Comparison of ENCODE assay signal across 11 cellular contexts in genomic region chr7:55504093-55504859, GRCh38.
A peak's percentile ranks its signal among the peaks of the same experiment; 100 is the strongest.
DNase-seq lines count a peak whose midpoint lies in the region; ATAC-seq and TF ChIP-seq lines count a peak whose summit lies in the region.
"Had no signal": no experiment of that assay in that cellular context is flagged by ENCODE, and none has a peak within 500 bp of the region (broad histone marks: within the 10 kb centered on the region; RNA-seq: fewer than 3 reads in every experiment).

No MANE protein-coding gene starts in this region.

- H3K27ac Mint-ChIP-seq in Calu3 (ENCODE audit: unreplicated experiment), result no peak overlapping the region
- peak overlapping the region; percentile 81 for H3K27ac Mint-ChIP-seq in activated B cell treated with CpG ODN at 0.5 μM for 24 hours
- H3K27ac Mint-ChIP-seq in naive B cell, result peak overlapping the region in 5 of 6 donors; percentile 50 to 88 (median 82)

- ATAC-seq in activated B cell treated with CpG ODN at 0.5 μM for 24 hours (ENCODE audit: low read depth) (peak; percentile 30), naive B cell (ENCODE audit: low read depth in 2 of 2) (peak; percentile 41 to 58), HG03378 (IDR thresholded peaks at IDR 0.05; ENCODE audit: unreplicated experiment) (no peak), GM19452 (IDR thresholded peaks at IDR 0.05; ENCODE audit: unreplicated experiment) (no peak)
- ATAC-seq: activated CD8-positive, alpha-beta T cell treated with anti-CD3 and anti-CD28 coated beads, Interleukin-2, amount 10 ng/mL, durations not matched to agents 7 days and 5 days; lower lobe of right lung had no signal

- no peaks in the 10 kb centered on the region for H3K9me3 ChIP-seq in MG63
- H3K9me3 ChIP-seq: lower lobe of right lung, tibial artery had no signal

- intact Hi-C loops in Calu3 (cut with micrococcal nuclease; ENCODE audit: unreplicated experiment) (no loop called here), activated B cell treated with CpG ODN at 0.5 μM for 24 hours (cut with micrococcal nuclease) (loop anchor here (10.0 kb wide), 1 partner anchor 221 kb away; no protein-coding TSS in a partner anchor)

- H3K36me3 Mint-ChIP-seq in Calu3 (ENCODE audit: insufficient read depth, unreplicated experiment) (no peaks in the 10 kb centered on the region), activated B cell treated with CpG ODN at 0.5 μM for 24 hours (ENCODE audit: low read depth) (peaks cover 77% of the 10 kb centered on the region), naive B cell (no peaks in the 10 kb centered on the region)

- no peak for TF ChIP-seq CTCF in Calu3 (IDR thresholded peaks at IDR 0.05; ENCODE audit: unreplicated experiment)
- TF ChIP-seq CTCF in activated B cell treated with CpG ODN at 0.5 μM for 24 hours (IDR thresholded peaks at IDR 0.05), result no peak

- in situ Hi-C loops in ACHN (cut with HindIII; ENCODE audit: low pct_ligation_motif_present, low pct_unique_long_range_greater_than_20kb, low sequenced_read_pairs), result no loop called here

- no peaks in the 10 kb centered on the region for H3K36me3 ChIP-seq in MG63
- H3K36me3 ChIP-seq: lower lobe of right lung, tibial artery had no signal

- H3K9me3 Mint-ChIP-seq in Calu3 (ENCODE audit: low read depth, unreplicated experiment) (no peaks in the 10 kb centered on the region), activated B cell treated with CpG ODN at 0.5 μM for 24 hours (no peaks in the 10 kb centered on the region), naive B cell (no peaks in the 10 kb centered on the region)

- H3K4me1 Mint-ChIP-seq in Calu3 (ENCODE audit: low read depth, unreplicated experiment) (peaks cover 12% of the 10 kb centered on the region), activated B cell treated with CpG ODN at 0.5 μM for 24 hours (peaks cover 75% of the 10 kb centered on the region), naive B cell (peaks cover 19 to 51% (median 37%) of the 10 kb centered on the region in 3 donors)

- H3K4me3 ChIP-seq in MG63, result no peak overlapping the region
- H3K4me3 ChIP-seq: lower lobe of right lung, tibial artery had no signal

- no TSS peak for BruUV-seq in Calu3 (replicated peaks; lab: Mats Ljungman, UMichigan)

- no peaks in the 10 kb centered on the region for H3K27me3 ChIP-seq in MG63
- H3K27me3 ChIP-seq: tibial artery had no signal

- DNase-seq in Calu3, result peak; percentile 29
- DNase-seq in MG63, result peak; percentile 11
- DNase-seq in activated B cell treated with CpG ODN at 0.5 μM for 24 hours, result no peak
- no peak for DNase-seq in naive B cell
- no peak for DNase-seq in ACHN
- DNase-seq: activated CD8-positive, alpha-beta T cell treated with anti-CD3 and anti-CD28 coated beads, Interleukin-2, amount 10 ng/mL, durations not matched to agents 7 days and 5 days; lower lobe of right lung; NCI-H526 treated with DMSO at 0.1 percent for 48 hours had no signal

- CTCF ChIA-PET in Calu3 (lab: Charles Lee), result no interaction called here
- CTCF ChIA-PET in activated B cell treated with CpG ODN at 0.5 μM for 24 hours (lab: Charles Lee), result interaction anchor here (1.0 to 1.3 kb wide), 3 partner anchors 30 to 94 kb away, joined by 3 to 5 read pairs (median 3); partner anchors contain the start of gene VOPP1

- POLR2A ChIA-PET in activated B cell treated with CpG ODN at 0.5 μM for 24 hours (lab: Charles Lee), result interaction anchor here (1.0 to 24.3 kb wide), 4 partner anchors 10 to 54 kb away, joined by 3 to 357 read pairs (median 6); no protein-coding TSS in a partner anchor

- H3K4me3 Mint-ChIP-seq in Calu3 (ENCODE audit: low read depth, unreplicated experiment) (no peak overlapping the region), activated B cell treated with CpG ODN at 0.5 μM for 24 hours (peak overlapping the region; percentile 6), naive B cell (peak overlapping the region in 4 of 8 donors; percentile 6 to 49 (median 18))
- H3K4me3 Mint-ChIP-seq: activated CD8-positive, alpha-beta T cell treated with anti-CD3 and anti-CD28 coated beads, Interleukin-2, amount 10 ng/mL, durations not matched to agents 7 days and 5 days had no signal

- no peaks in the 10 kb centered on the region for H3K27me3 Mint-ChIP-seq in Calu3 (ENCODE audit: unreplicated experiment)
- H3K27me3 Mint-ChIP-seq in activated B cell treated with CpG ODN at 0.5 μM for 24 hours, result no peaks in the 10 kb centered on the region
- no peaks in the 10 kb centered on the region for H3K27me3 Mint-ChIP-seq in naive B cell

Comparison
In these comparisons a context has a peak if more than half of its experiments do, and no peak if none do; other contexts are left out.
1. DNase-seq: peak in Calu3 (single experiment) and MG63 (single experiment); none in activated B cell treated with CpG ODN at 0.5 μM for 24 hours (single experiment), naive B cell (single experiment) and ACHN (single experiment).
2. ATAC-seq: peak in activated B cell treated with CpG ODN at 0.5 μM for 24 hours (single experiment) and naive B cell (2 of 2); none in HG03378 (single experiment) and GM19452 (single experiment).